ENCODE assay signal across 8 cellular contexts in the genomic region with DNA sequence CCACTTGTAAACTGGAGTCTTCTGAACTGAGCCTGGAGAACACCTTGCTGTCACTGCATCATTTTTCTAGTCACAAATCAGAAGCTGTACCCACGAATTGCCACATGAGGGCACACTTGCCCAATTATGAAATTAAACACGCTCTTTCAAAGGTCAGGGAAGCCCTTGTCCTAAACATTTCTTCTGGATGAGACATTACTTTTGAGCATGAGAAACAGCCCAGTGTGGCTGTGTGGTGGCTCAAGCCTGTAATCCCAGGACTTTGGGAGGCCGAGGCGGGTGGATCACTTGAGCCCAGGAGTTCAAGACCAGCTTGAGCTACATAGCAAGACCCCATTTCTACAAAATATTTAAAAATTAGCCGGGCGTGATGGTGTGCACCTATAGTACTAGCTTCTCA. TPM values are rescaled to one million over a fixed set of nuclear protein-coding genes. Genes with fewer than 3 reads are reported as not detected.
A peak's percentile ranks its signal among the peaks of the same experiment; 100 is the strongest.
DNase-seq lines count a peak whose midpoint lies in the region; FAIRE-seq and TF ChIP-seq lines count a peak whose summit lies in the region.

No MANE protein-coding gene starts in this region.

- no peaks in the 10 kb centered on the region for H3K27me3 ChIP-seq in breast epithelium

- no peak overlapping the region for H3K27ac ChIP-seq in 22Rv1
- H3K27ac ChIP-seq in breast epithelium = no peak overlapping the region
- no peak overlapping the region for H3K27ac ChIP-seq in kidney (ENCODE audit: low read depth in 2 of 2, low read length in 2 of 2)

- DNase-seq in GM04504 (ENCODE audit: low read depth) (peak; percentile 65), NCI-H1105 (lab: John Stamatoyannopoulos, UW) (peak; percentile 6), SW480 (ENCODE audit: low spot score) (peak; percentile 81), breast epithelium (ENCODE audit: low spot score in 2 of 2) (no peak), kidney (no peak), OCI-M2 (lab: John Stamatoyannopoulos, UW; ENCODE audit: unreplicated experiment) (no peak)
- DNase-seq in stimulated activated CD4-positive, alpha-beta T cell treated with anti-CD3 and anti-CD28 coated beads, Interleukin-4, amount 100 ng/mL, for 1 hour = peak; percentile 11

- H3K9me3 ChIP-seq in breast epithelium (no peaks in the 10 kb centered on the region), kidney (ENCODE audit: control insufficient read depth in 1 of 2, low read length in 2 of 2) (no peaks in the 10 kb centered on the region)

- TF ChIP-seq POLR2A in breast epithelium (IDR thresholded peaks at IDR 0.05) = no peak

- no peak overlapping the region for H3K9ac ChIP-seq in kidney (ENCODE audit: low read length in 2 of 2)

- intact Hi-C loops in breast epithelium (cut with DNase I; ENCODE audit: low total_unique reads) (loop anchor here (5.0 kb wide), 1 partner anchor 324 kb away; no protein-coding TSS in a partner anchor), kidney (cut with DNase I) (loop anchor here (10.0 kb wide), 1 partner anchor 158 kb away; no protein-coding TSS in a partner anchor)

- H3K4me1 ChIP-seq in breast epithelium = no peaks in the 10 kb centered on the region
- H3K4me1 ChIP-seq in kidney (ENCODE audit: control insufficient read depth in 1 of 2, insufficient read depth in 1 of 2, low read depth in 1 of 2, low read length in 2 of 2) = no peaks in the 10 kb centered on the region

- no peak for FAIRE-seq in kidney (lab: Jason Lieb, UNC)

- H3K4me3 ChIP-seq in breast epithelium (no peak overlapping the region), kidney (ENCODE audit: low read length in 2 of 2) (no peak overlapping the region)

- no peaks in the 10 kb centered on the region for H3K36me3 ChIP-seq in breast epithelium
- no peaks in the 10 kb centered on the region for H3K36me3 ChIP-seq in kidney (ENCODE audit: control insufficient read depth in 1 of 2, insufficient read depth in 2 of 2, low read length in 2 of 2)

- peak; percentile 80 for TF ChIP-seq CTCF in 22Rv1 (IDR thresholded peaks at IDR 0.05)
- peak; percentile 64 to 73 (median 70) for TF ChIP-seq CTCF in breast epithelium (IDR thresholded peaks at IDR 0.05)
- TF ChIP-seq CTCF in kidney (IDR thresholded peaks at IDR 0.05; ENCODE audit: borderline replicate concordance, extremely low read depth, insufficient read depth) = peak; percentile 84

RNA-seq across cellular contexts. Expression of gene CFAP161, which starts 27.5 kb away (rescaled TPM):
- total RNA-seq in breast epithelium (1 to 10 TPM in 1 of 3 donors, under 1 TPM in 1, not detected in 1; 0.66 to 1.0 TPM), kidney (0.50 TPM)
- polyA plus RNA-seq in kidney (ENCODE audit: insufficient read depth, low read depth, low replicate concordance) = not detected

Comparison
In these comparisons a context has a peak if more than half of its experiments do, and no peak if none do; other contexts are left out.
1. DNase-seq: peak in GM04504 (single experiment), NCI-H1105 (single experiment), SW480 (single experiment) and stimulated activated CD4-positive, alpha-beta T cell treated with anti-CD3 and anti-CD28 coated beads, Interleukin-4, amount 100 ng/mL, for 1 hour (single experiment); none in breast epithelium (0 of 2), kidney (single experiment) and OCI-M2 (single experiment).
2. Peak in every context shown above with its lines, with median percentiles within 50 percentile points of each other: CTCF ChIP-seq.